12 cellular contexts compared by ENCODE assay signal in the genomic region with DNA sequence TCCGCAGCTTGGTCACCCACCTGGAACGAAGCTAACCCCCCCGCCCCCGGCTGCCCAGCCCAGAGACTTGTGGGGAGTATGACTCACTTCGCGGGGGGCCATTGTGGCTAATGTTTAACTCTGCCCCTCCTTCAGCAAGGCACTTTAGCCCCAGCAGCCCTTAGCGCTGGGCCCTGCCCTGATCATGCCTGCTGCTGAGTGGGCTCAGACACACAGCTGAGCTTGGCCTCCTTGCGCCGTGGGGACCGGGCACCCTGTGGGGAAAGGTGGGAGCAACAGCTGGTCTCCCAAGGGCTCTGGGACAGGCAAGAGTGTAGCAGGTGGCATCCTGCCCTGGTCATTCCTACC. TPM values are rescaled to one million over a fixed set of nuclear protein-coding genes. Genes with fewer than 3 reads are reported as not detected.
DNase-seq lines count a peak whose midpoint lies in the region; ATAC-seq, FAIRE-seq and TF ChIP-seq lines count a peak whose summit lies in the region.
"Had no signal": no experiment of that assay in that cellular context is flagged by ENCODE, and none has a peak within 500 bp of the region (broad histone marks: within the 10 kb centered on the region; RNA-seq: fewer than 3 reads in every experiment).

No MANE protein-coding gene starts in this region.

- no peak overlapping the region for H2BK12ac ChIP-seq in H1 (ENCODE audit: low read depth, low read length)

- peak; percentile 38 for DNase-seq in GM06990 (ENCODE audit: extremely low read depth, insufficient read length)
- no peak for DNase-seq in H1 (ENCODE audit: low read depth in 1 of 2, low spot score in 2 of 2)
- DNase-seq in osteoblast (ENCODE audit: insufficient read length, low spot score, missing footprints): peak; percentile 42
- DNase-seq in prostate gland (ENCODE audit: low spot score): no peak
- DNase-seq in NCI-H187 treated with DMSO at 0.1 percent for 48 hours (lab: John Stamatoyannopoulos, UW): no peak
- no peak for DNase-seq in SW 1271 (lab: John Stamatoyannopoulos, UW)
- DNase-seq: stimulated activated CD4-positive, alpha-beta T cell treated with anti-CD3 and anti-CD28 coated beads, Interleukin-15, amount 100 ng/mL, for 24 hours had no signal

- 84% methylated on average over 10 of the region's 10 CpGs; no CpG with 5 or more reads in 1 of the 2 experiments for WGBS in H1 (ENCODE audit: extremely low coverage in 1 of 2, insufficient coverage in 1 of 2, insufficient read length in 1 of 2, insufficient replicate concordance in 2 of 2, low coverage in 1 of 2, low lambda C conversion rate in 2 of 2, missing lambda C conversion rate in 1 of 2), 2 experiments
- 77% methylated on average over 10 of the region's 10 CpGs for WGBS in prostate gland

- no peak overlapping the region for H2AK5ac ChIP-seq in H1 (ENCODE audit: low read depth, low read length)

- POLR2A ChIA-PET in H1 (lab: Charles Lee; ENCODE audit: partially characterized antibody): interaction anchor here (1.3 to 4.9 kb wide), 6 partner anchors 8 to 25 kb away, joined by 3 to 18 read pairs (median 3); no protein-coding TSS in a partner anchor

- H3K36me3 ChIP-seq in GM06990 (ENCODE audit: control insufficient read depth, insufficient read depth, low read length): no peaks in the 10 kb centered on the region
- H3K36me3 ChIP-seq in H1 (ENCODE audit: control insufficient read depth in 2 of 4, insufficient read depth in 4 of 4, low read length in 3 of 4): no peaks in the 10 kb centered on the region
- no peaks in the 10 kb centered on the region for H3K36me3 ChIP-seq in osteoblast (ENCODE audit: insufficient read depth, low read length)
- no peaks in the 10 kb centered on the region for H3K36me3 ChIP-seq in prostate gland
- H3K36me3 ChIP-seq: ascending aorta, HAP-1 had no signal

- H2AFZ ChIP-seq in H1 (ENCODE audit: low read length) (no peak overlapping the region), osteoblast (ENCODE audit: low read length) (no peak overlapping the region)

- H3K27me3 ChIP-seq in GM06990 (replicated peaks; ENCODE audit: control insufficient read depth, insufficient read depth, low read length) (no peaks in the 10 kb centered on the region), H1 (replicated peaks in 1 of 4; ENCODE audit: control insufficient read depth in 3 of 4, extremely low read depth in 1 of 4, insufficient read depth in 3 of 4, low read length in 3 of 4) (peaks cover 0 to 5% (median 0%) of the 10 kb centered on the region in 4 experiments; a peak in 3 of 7 replicates), osteoblast (ENCODE audit: insufficient read depth, low read length) (peaks cover 46% of the 10 kb centered on the region), prostate gland (replicated peaks; ENCODE audit: insufficient read depth) (no peaks in the 10 kb centered on the region)
- H3K27me3 ChIP-seq: ascending aorta had no signal

- intact Hi-C loops in prostate gland (cut with DNase I): loop anchor here (5.0 kb wide), 2 partner anchors 58 to 153 kb away; no protein-coding TSS in a partner anchor

- no peak overlapping the region for H2BK5ac ChIP-seq in H1 (ENCODE audit: low read depth, low read length)

- H3K9me3 ChIP-seq in H1 (ENCODE audit: insufficient read depth in 2 of 2, low read depth in 1 of 2, low read length in 1 of 2): no peaks in the 10 kb centered on the region
- no peaks in the 10 kb centered on the region for H3K9me3 ChIP-seq in osteoblast (ENCODE audit: low read depth, low read length)
- H3K9me3 ChIP-seq in prostate gland: no peaks in the 10 kb centered on the region
- H3K9me3 ChIP-seq: ascending aorta, HAP-1 had no signal

- ATAC-seq in HG02759 (IDR thresholded peaks at IDR 0.05; ENCODE audit: unreplicated experiment) (peak; percentile 51), GM19455 (IDR thresholded peaks at IDR 0.05; ENCODE audit: unreplicated experiment) (no peak)

- H4K20me1 ChIP-seq in H1 (replicated peaks in 1 of 2; ENCODE audit: control insufficient read depth in 1 of 2, insufficient read depth in 2 of 2, low read length in 2 of 2) (no peaks in the 10 kb centered on the region), osteoblast (ENCODE audit: insufficient read depth, low read length) (no peaks in the 10 kb centered on the region)

- no peak for TF ChIP-seq RAD21 in H1 (IDR thresholded peaks at IDR 0.05 in 1 of 2, conservative IDR thresholded peaks at IDR 0.05 in 1 of 2; ENCODE audit: low read depth in 2 of 2, low read length in 2 of 2)

- H2BK120ac ChIP-seq in H1 (replicated peaks; ENCODE audit: low read depth, low read length): no peak overlapping the region

- no peak overlapping the region for H3K56ac ChIP-seq in H1 (replicated peaks; ENCODE audit: insufficient read length, low read depth, low read length)

- H3K23ac ChIP-seq in H1 (ENCODE audit: insufficient read length): no peak overlapping the region

- no peak overlapping the region for H3K18ac ChIP-seq in H1 (ENCODE audit: extremely low read depth, low read length)

- H3K4me3 ChIP-seq in GM06990 (replicated peaks; ENCODE audit: low read depth, low read length) (no peak overlapping the region), H1 (ENCODE audit: extremely low read depth in 1 of 4, insufficient read depth in 2 of 4, low read depth in 3 of 4, low read length in 4 of 4) (no peak overlapping the region), osteoblast (ENCODE audit: insufficient read depth, low read length) (no peak overlapping the region), prostate gland (no peak overlapping the region)
- H3K4me3 ChIP-seq: ascending aorta, HAP-1 had no signal

- FAIRE-seq in H1 (lab: Jason Lieb, UNC): no peak
- FAIRE-seq: endometrium had no signal

- no peak overlapping the region for H3K4me2 ChIP-seq in H1 (ENCODE audit: insufficient read depth in 1 of 2, low read depth in 2 of 2, low read length in 2 of 2)
- H3K4me2 ChIP-seq in osteoblast (ENCODE audit: insufficient read depth, low read length): no peak overlapping the region

- H3K4me1 ChIP-seq in H1 (replicated peaks in 1 of 4; ENCODE audit: control insufficient read depth in 3 of 4, insufficient read depth in 4 of 4, low read length in 3 of 4) (peaks cover 0 to 5% (median 0%) of the 10 kb centered on the region in 4 experiments; a peak in 2 of 7 replicates), osteoblast (ENCODE audit: insufficient read depth, low read length) (no peaks in the 10 kb centered on the region), prostate gland (replicated peaks) (no peaks in the 10 kb centered on the region)
- H3K4me1 ChIP-seq: ascending aorta, HAP-1 had no signal

- TF ChIP-seq EP300 in H1 (IDR thresholded peaks at IDR 0.05; ENCODE audit: borderline replicate concordance in 1 of 2, low read depth in 2 of 2, low read length in 2 of 2): no peak

- CTCF ChIA-PET in H1 (lab: Charles Lee; ENCODE audit: partially characterized antibody): interaction anchor here (0.7 to 14.7 kb wide), 9 partner anchors 12 to 151 kb away, joined by 4 to 371 read pairs (median 17); a partner anchor contains a TSS

- no peak overlapping the region for H4K5ac ChIP-seq in H1 (ENCODE audit: insufficient read length, low read depth, low read length)

- H2BK15ac ChIP-seq in H1 (ENCODE audit: low read length): no peak overlapping the region

- TF ChIP-seq POLR2A in H1 (IDR thresholded peaks at IDR 0.05; ENCODE audit: control extremely low read depth in 1 of 2, low read depth in 2 of 2, low read length in 2 of 2): no peak
- no peak for TF ChIP-seq POLR2A in prostate gland (IDR thresholded peaks at IDR 0.05)

- no peak overlapping the region for H2BK20ac ChIP-seq in H1 (ENCODE audit: low read length)

- TF ChIP-seq CTCF in GM06990 (IDR thresholded peaks at IDR 0.05; ENCODE audit: insufficient read depth, low read length, poor library complexity, severe bottlenecking) (no peak), H1 (IDR thresholded peaks at IDR 0.05; ENCODE audit: control extremely low read depth in 1 of 3, insufficient read depth in 1 of 3, low read depth in 1 of 3, low read length in 3 of 3) (no peak), osteoblast (IDR thresholded peaks at IDR 0.05; ENCODE audit: extremely low read depth, low read depth, low read length) (no peak), prostate gland (IDR thresholded peaks at IDR 0.05) (no peak)

- H4K91ac ChIP-seq in H1 (replicated peaks; ENCODE audit: insufficient read length, low read length): peak overlapping the region; percentile 32

- no peak overlapping the region for H3K4ac ChIP-seq in H1 (replicated peaks; ENCODE audit: insufficient read length, low read depth, low read length)

- no peak overlapping the region; the same call in 1 of the 2 replicates for H4K8ac ChIP-seq in H1 (ENCODE audit: extremely low read depth, insufficient read depth, low read length)

- H3K79me2 ChIP-seq in H1 (ENCODE audit: control insufficient read depth in 1 of 2, insufficient read depth in 2 of 2, low read length in 2 of 2): no peaks in the 10 kb centered on the region
- no peaks in the 10 kb centered on the region for H3K79me2 ChIP-seq in osteoblast (ENCODE audit: insufficient read depth, low read length)

- H3K27ac ChIP-seq in H1 (ENCODE audit: low read depth, low read length): no peak overlapping the region
- no peak overlapping the region for H3K27ac ChIP-seq in osteoblast (ENCODE audit: low read depth, low read length)
- H3K27ac ChIP-seq in prostate gland: no peak overlapping the region
- H3K27ac ChIP-seq: ascending aorta had no signal

- no peaks in the 10 kb centered on the region for H3K23me2 ChIP-seq in H1 (ENCODE audit: low read depth, low read length)

- no peak overlapping the region for H3K14ac ChIP-seq in H1 (ENCODE audit: insufficient read length)

- no peak overlapping the region for H3K9ac ChIP-seq in H1 (replicated peaks in 1 of 4; ENCODE audit: extremely low read depth in 1 of 4, low read depth in 3 of 4, low read length in 3 of 4)

- no peaks in the 10 kb centered on the region for H3K79me1 ChIP-seq in H1 (ENCODE audit: low read depth, low read length)

RNA-seq across cellular contexts. Expression of a gene that starts 6.3 kb away (rescaled TPM):
- total RNA-seq in H1 (2021; fragmentation: NEBNext Ultra II Directional; extraction: Animal tissue kit (Norgen Biotek cat#: 25700)): 30.5 and 32.8 TPM in 2 replicates
- 9.3 and 12.4 TPM in 2 replicates for polyA plus RNA-seq in H1 (2011; rRNA removed)
- polyA plus RNA-seq in H1 (2011; cell fraction: cytosol; rRNA removed): 9.9 TPM
- polyA plus RNA-seq in H1 (2011; cell fraction: nucleus; rRNA removed): 16.3 TPM
- 17.1 to 22.3 TPM (median 20.0 TPM) in 4 replicates for polyA plus RNA-seq in H1 (2012, experiment 1 of 2)
- 21.6 TPM for polyA plus RNA-seq in H1 (2012, experiment 2 of 2)
- polyA plus RNA-seq in H1 (2013, experiment 1 of 2): 20.5 TPM
- 20.2 TPM for polyA plus RNA-seq in H1 (2013, experiment 2 of 2)
- polyA minus RNA-seq in H1 (2011; rRNA and poly(A)+ RNA removed): 7.7 and 10.7 TPM in 2 replicates
- 8.4 TPM for polyA minus RNA-seq in H1 (2011; cell fraction: cytosol; rRNA and poly(A)+ RNA removed)
- polyA minus RNA-seq in H1 (2011; cell fraction: nucleus; rRNA and poly(A)+ RNA removed): 13.1 TPM
- not detected in 2 replicates for total RNA-seq in osteoblast
- total RNA-seq in prostate gland: 10 to 100 TPM; 12.8 to 26.8 TPM

RNA-seq across cellular contexts. Expression of a gene that starts 16.1 kb away (rescaled TPM):
- 0.29 and 0.50 TPM in 2 replicates for total RNA-seq in H1 (2021; fragmentation: NEBNext Ultra II Directional; extraction: Animal tissue kit (Norgen Biotek cat#: 25700))
- 0.46 and 1.0 TPM in 2 replicates for polyA plus RNA-seq in H1 (2011; rRNA removed)
- 1.5 TPM for polyA plus RNA-seq in H1 (2011; cell fraction: cytosol; rRNA removed)
- polyA plus RNA-seq in H1 (2011; cell fraction: nucleus; rRNA removed): 0.81 TPM
- polyA plus RNA-seq in H1 (2012, experiment 1 of 2): 0.54 to 1.4 TPM (median 1.1 TPM) in 4 replicates
- 0.97 TPM for polyA plus RNA-seq in H1 (2012, experiment 2 of 2)
- 0.18 TPM for polyA plus RNA-seq in H1 (2013, experiment 1 of 2)
- 0.20 TPM for polyA plus RNA-seq in H1 (2013, experiment 2 of 2)
- 0.28 and 0.34 TPM in 2 replicates for polyA minus RNA-seq in H1 (2011; rRNA and poly(A)+ RNA removed)
- polyA minus RNA-seq in H1 (2011; cell fraction: cytosol; rRNA and poly(A)+ RNA removed): not detected
- not detected for polyA minus RNA-seq in H1 (2011; cell fraction: nucleus; rRNA and poly(A)+ RNA removed)
- total RNA-seq in osteoblast: not detected in 2 replicates
- 10 to 100 TPM in 1 of 2 donors, not detected in 1; 16.9 TPM for total RNA-seq in prostate gland
- total RNA-seq: ascending aorta had no signal

RNA-seq across cellular contexts. Expression of a gene that starts 28.0 kb away (rescaled TPM):
- 21.0 and 22.6 TPM in 2 replicates for total RNA-seq in H1 (2021; fragmentation: NEBNext Ultra II Directional; extraction: Animal tissue kit (Norgen Biotek cat#: 25700))
- polyA plus RNA-seq in H1 (2011; rRNA removed): 3.1 and 5.3 TPM in 2 replicates
- polyA plus RNA-seq in H1 (2011; cell fraction: cytosol; rRNA removed): 13.9 TPM
- 21.3 TPM for polyA plus RNA-seq in H1 (2011; cell fraction: nucleus; rRNA removed)
- 14.8 to 17.7 TPM (median 16.7 TPM) in 4 replicates for polyA plus RNA-seq in H1 (2012, experiment 1 of 2)
- polyA plus RNA-seq in H1 (2012, experiment 2 of 2): 4.4 TPM
- polyA plus RNA-seq in H1 (2013, experiment 1 of 2): 15.5 TPM
- 14.1 TPM for polyA plus RNA-seq in H1 (2013, experiment 2 of 2)
- polyA minus RNA-seq in H1 (2011; rRNA and poly(A)+ RNA removed): 5.8 and 8.4 TPM in 2 replicates
- polyA minus RNA-seq in H1 (2011; cell fraction: cytosol; rRNA and poly(A)+ RNA removed): 7.2 TPM
- polyA minus RNA-seq in H1 (2011; cell fraction: nucleus; rRNA and poly(A)+ RNA removed): 13.0 TPM
- total RNA-seq in osteoblast (not detected in 2 replicates), prostate gland (1 to 10 TPM; 2.2 to 3.5 TPM)
- total RNA-seq: ascending aorta had no signal

Comparison
In these comparisons a context has a peak if more than half of its experiments do, and no peak if none do; other contexts are left out.
1. DNase-seq: peak in GM06990 (single experiment) and osteoblast (single experiment); none in H1 (0 of 2), prostate gland (single experiment), NCI-H187 treated with DMSO at 0.1 percent for 48 hours (single experiment) and SW 1271 (0 of 2).
2. RNA of a gene that starts 6.3 kb away (total RNA-seq): 30.5 to 32.8 TPM in H1 and 12.8 to 26.8 TPM in prostate gland; not detected in osteoblast; every median in the first group is over 10 times any median in the second.